In genomic region chr19:54102421-54103169, GRCh38 we compare ENCODE assay signal across 8 cellular contexts. TPM values are rescaled to one million over a fixed set of nuclear protein-coding genes. Genes with fewer than 3 reads are reported as not detected.
DNase-seq lines count a peak whose midpoint lies in the region; ATAC-seq and TF ChIP-seq lines count a peak whose summit lies in the region.

Gene NDUFA3 (plus strand): TSS chr19:54102855. CDS start chr19:54102879, 24 bp downstream.

- H3K4me2 ChIP-seq in OCI-LY3 (ENCODE audit: low read length): peak within 1 kb of the TSS; percentile 99

- peaks cover 18% of the 10 kb centered on the region for H3K36me3 ChIP-seq in OCI-LY3 (replicated peaks; ENCODE audit: low read depth, low read length)

- H4K20me1 ChIP-seq in OCI-LY3 (ENCODE audit: insufficient read depth, low read length): no peaks in the 10 kb centered on the region

- peak within 1 kb of the TSS; percentile 36 for H3K27ac Mint-ChIP-seq in endothelial cell (ENCODE audit: unreplicated experiment)
- H3K27ac Mint-ChIP-seq in mesothelial cell of epicardium: peak within 1 kb of the TSS; percentile 90

- H3K4me1 ChIP-seq in OCI-LY3 (ENCODE audit: low read length): peaks cover 6% of the 10 kb centered on the region; the same call in 1 of the 2 replicates

- H3K9me3 ChIP-seq in OCI-LY3 (ENCODE audit: insufficient read depth, low read length): no peaks in the 10 kb centered on the region

- peak; percentile 100 for DNase-seq in D341Med (ENCODE audit: low spot score)
- DNase-seq in HuH-7 (ENCODE audit: low spot score): peak; percentile 99
- DNase-seq in activated CD8-positive, alpha-beta memory T cell treated with anti-CD3 and anti-CD28 coated beads, Interleukin-2, amount 50 U/mL, for 48 hours: peak; percentile 98
- DNase-seq in endothelial cell (ENCODE audit: low spot score): peak; percentile 96
- peak; percentile 96 to 97 for DNase-seq in mesothelial cell of epicardium (ENCODE audit: low spot score in 2 of 2, unreplicated experiment in 2 of 2)
- DNase-seq in stimulated activated CD8-positive, alpha-beta memory T cell treated with anti-CD3 and anti-CD28 coated beads, Interleukin-15, amount 100 ng/mL, for 48 hours (ENCODE audit: low read depth in 2 of 2): peak; percentile 97 to 98

- H3K9me3 Mint-ChIP-seq in endothelial cell (ENCODE audit: unreplicated experiment) (no peaks in the 10 kb centered on the region), mesothelial cell of epicardium (no peaks in the 10 kb centered on the region)

- H3K4me3 ChIP-seq in OCI-LY3 (ENCODE audit: low read length): peak within 1 kb of the TSS; percentile 91

- ATAC-seq in GM21515 (IDR thresholded peaks at IDR 0.05; ENCODE audit: unreplicated experiment): peak; percentile 92

- peak within 1 kb of the TSS; percentile 74 for H3K9ac ChIP-seq in OCI-LY3 (ENCODE audit: low read length)

- peaks cover 18% of the 10 kb centered on the region for H3K36me3 Mint-ChIP-seq in endothelial cell (ENCODE audit: low read depth, unreplicated experiment)
- H3K36me3 Mint-ChIP-seq in mesothelial cell of epicardium: peaks cover 15% of the 10 kb centered on the region

- peaks cover 30% of the 10 kb centered on the region for H3K79me2 ChIP-seq in OCI-LY3 (ENCODE audit: low read length)

- peak within 1 kb of the TSS; percentile 90 for H2AFZ ChIP-seq in OCI-LY3 (ENCODE audit: low read depth, low read length)

- H3K27me3 ChIP-seq in OCI-LY3 (ENCODE audit: low read depth, low read length): no peaks in the 10 kb centered on the region

- H3K27ac ChIP-seq in OCI-LY3 (ENCODE audit: low read length): peak within 1 kb of the TSS; percentile 28; the same call in 1 of the 2 replicates

- H3K4me1 Mint-ChIP-seq in endothelial cell (ENCODE audit: unreplicated experiment) (peaks cover 8% of the 10 kb centered on the region), mesothelial cell of epicardium (peaks cover 9% of the 10 kb centered on the region)

- peaks cover 6% of the 10 kb centered on the region for H3K27me3 Mint-ChIP-seq in endothelial cell (ENCODE audit: unreplicated experiment)
- H3K27me3 Mint-ChIP-seq in mesothelial cell of epicardium (ENCODE audit: low read depth): peaks cover 6% of the 10 kb centered on the region

- peak within 1 kb of the TSS; percentile 96 for H3K4me3 Mint-ChIP-seq in endothelial cell (ENCODE audit: unreplicated experiment)
- peak within 1 kb of the TSS; percentile 99 for H3K4me3 Mint-ChIP-seq in mesothelial cell of epicardium

- TF ChIP-seq CTCF in OCI-LY3 (IDR thresholded peaks at IDR 0.05; ENCODE audit: low read depth, low read length) (no peak), endothelial cell (IDR thresholded peaks at IDR 0.05; ENCODE audit: unreplicated experiment) (no peak), mesothelial cell of epicardium (IDR thresholded peaks at IDR 0.05; ENCODE audit: unreplicated experiment) (no peak)

RNA-seq across cellular contexts. Expression of gene NDUFA3, which starts in this region (rescaled TPM):
- 126 TPM for total RNA-seq in endothelial cell (ENCODE audit: unreplicated experiment)
- total RNA-seq in mesothelial cell of epicardium: 126 to 135 TPM (median 135 TPM) in 3 replicates

Comparison
In these comparisons a context has a peak if more than half of its experiments do, and no peak if none do; other contexts are left out.
1. Peak in every context shown above with its lines: DNase-seq, ATAC-seq, H3K4me3 ChIP-seq and H3K27ac ChIP-seq.